1 cellular context compared by ENCODE assay signal in the genomic region with DNA sequence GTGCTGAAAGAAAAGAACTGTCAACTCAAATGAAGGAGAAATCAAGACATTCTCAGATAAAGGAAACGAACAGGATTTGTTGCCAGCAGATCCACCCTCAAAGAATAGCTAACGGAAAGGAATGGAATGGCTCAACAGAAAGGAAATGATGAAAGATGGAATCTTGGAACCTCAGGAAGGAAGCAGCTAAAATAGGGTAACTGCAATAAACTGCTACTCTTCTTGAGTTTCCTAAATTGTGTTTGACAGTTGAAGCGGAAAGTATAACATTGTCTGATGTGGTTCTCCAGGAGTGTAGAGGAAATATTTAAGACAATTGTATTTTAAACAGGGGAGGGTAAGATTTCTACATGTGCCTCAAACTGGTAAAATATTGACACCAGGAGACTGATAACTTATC.
TF ChIP-seq lines count a peak whose summit lies in the region.

No MANE protein-coding gene starts in this region.

TF ChIP-seq in SK-N-SH treated with all-trans-retinoic acid at 6 μM for 48 hours, 23 proteins besides CTCF, POLR2A, EP300 and RAD21 (continued from another document):
- TF ChIP-seq, protein P1, sequence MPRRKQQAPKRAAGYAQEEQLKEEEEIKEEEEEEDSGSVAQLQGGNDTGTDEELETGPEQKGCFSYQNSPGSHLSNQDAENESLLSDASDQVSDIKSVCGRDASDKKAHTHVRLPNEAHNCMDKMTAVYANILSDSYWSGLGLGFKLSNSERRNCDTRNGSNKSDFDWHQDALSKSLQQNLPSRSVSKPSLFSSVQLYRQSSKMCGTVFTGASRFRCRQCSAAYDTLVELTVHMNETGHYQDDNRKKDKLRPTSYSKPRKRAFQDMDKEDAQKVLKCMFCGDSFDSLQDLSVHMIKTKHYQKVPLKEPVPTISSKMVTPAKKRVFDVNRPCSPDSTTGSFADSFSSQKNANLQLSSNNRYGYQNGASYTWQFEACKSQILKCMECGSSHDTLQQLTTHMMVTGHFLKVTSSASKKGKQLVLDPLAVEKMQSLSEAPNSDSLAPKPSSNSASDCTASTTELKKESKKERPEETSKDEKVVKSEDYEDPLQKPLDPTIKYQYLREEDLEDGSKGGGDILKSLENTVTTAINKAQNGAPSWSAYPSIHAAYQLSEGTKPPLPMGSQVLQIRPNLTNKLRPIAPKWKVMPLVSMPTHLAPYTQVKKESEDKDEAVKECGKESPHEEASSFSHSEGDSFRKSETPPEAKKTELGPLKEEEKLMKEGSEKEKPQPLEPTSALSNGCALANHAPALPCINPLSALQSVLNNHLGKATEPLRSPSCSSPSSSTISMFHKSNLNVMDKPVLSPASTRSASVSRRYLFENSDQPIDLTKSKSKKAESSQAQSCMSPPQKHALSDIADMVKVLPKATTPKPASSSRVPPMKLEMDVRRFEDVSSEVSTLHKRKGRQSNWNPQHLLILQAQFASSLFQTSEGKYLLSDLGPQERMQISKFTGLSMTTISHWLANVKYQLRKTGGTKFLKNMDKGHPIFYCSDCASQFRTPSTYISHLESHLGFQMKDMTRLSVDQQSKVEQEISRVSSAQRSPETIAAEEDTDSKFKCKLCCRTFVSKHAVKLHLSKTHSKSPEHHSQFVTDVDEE (CRISPR knock-in tag; IDR thresholded peaks at IDR 0.05), result no peak
- TF ChIP-seq GLIS3 (CRISPR knock-in tag; IDR thresholded peaks at IDR 0.05) (no peak), CSDC2 (CRISPR knock-in tag; IDR thresholded peaks at IDR 0.05) (no peak), ESRRG (CRISPR knock-in tag; IDR thresholded peaks at IDR 0.05) (no peak), RARB (CRISPR knock-in tag; IDR thresholded peaks at IDR 0.05) (no peak), ZFP3 (CRISPR knock-in tag; IDR thresholded peaks at IDR 0.05) (no peak), ZFP30 (CRISPR knock-in tag; IDR thresholded peaks at IDR 0.05) (no peak), ZNF565 (CRISPR knock-in tag; conservative IDR thresholded peaks at IDR 0.05; ENCODE audit: low read depth) (no peak), SNAI2 (CRISPR knock-in tag; IDR thresholded peaks at IDR 0.05) (no peak), ZNF8 (CRISPR knock-in tag; IDR thresholded peaks at IDR 0.05) (no peak)
- TF ChIP-seq, protein P2, sequence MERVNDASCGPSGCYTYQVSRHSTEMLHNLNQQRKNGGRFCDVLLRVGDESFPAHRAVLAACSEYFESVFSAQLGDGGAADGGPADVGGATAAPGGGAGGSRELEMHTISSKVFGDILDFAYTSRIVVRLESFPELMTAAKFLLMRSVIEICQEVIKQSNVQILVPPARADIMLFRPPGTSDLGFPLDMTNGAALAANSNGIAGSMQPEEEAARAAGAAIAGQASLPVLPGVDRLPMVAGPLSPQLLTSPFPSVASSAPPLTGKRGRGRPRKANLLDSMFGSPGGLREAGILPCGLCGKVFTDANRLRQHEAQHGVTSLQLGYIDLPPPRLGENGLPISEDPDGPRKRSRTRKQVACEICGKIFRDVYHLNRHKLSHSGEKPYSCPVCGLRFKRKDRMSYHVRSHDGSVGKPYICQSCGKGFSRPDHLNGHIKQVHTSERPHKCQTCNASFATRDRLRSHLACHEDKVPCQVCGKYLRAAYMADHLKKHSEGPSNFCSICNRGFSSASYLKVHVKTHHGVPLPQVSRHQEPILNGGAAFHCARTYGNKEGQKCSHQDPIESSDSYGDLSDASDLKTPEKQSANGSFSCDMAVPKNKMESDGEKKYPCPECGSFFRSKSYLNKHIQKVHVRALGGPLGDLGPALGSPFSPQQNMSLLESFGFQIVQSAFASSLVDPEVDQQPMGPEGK (CRISPR knock-in tag; IDR thresholded peaks at IDR 0.05; ENCODE audit: borderline replicate concordance), result no peak
- TF ChIP-seq, protein P3, sequence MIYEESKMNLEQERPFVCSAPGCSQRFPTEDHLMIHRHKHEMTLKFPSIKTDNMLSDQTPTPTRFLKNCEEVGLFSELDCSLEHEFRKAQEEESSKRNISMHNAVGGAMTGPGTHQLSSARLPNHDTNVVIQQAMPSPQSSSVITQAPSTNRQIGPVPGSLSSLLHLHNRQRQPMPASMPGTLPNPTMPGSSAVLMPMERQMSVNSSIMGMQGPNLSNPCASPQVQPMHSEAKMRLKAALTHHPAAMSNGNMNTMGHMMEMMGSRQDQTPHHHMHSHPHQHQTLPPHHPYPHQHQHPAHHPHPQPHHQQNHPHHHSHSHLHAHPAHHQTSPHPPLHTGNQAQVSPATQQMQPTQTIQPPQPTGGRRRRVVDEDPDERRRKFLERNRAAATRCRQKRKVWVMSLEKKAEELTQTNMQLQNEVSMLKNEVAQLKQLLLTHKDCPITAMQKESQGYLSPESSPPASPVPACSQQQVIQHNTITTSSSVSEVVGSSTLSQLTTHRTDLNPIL (CRISPR knock-in tag; IDR thresholded peaks at IDR 0.05; ENCODE audit: low read depth), result no peak
